In the genomic region with DNA sequence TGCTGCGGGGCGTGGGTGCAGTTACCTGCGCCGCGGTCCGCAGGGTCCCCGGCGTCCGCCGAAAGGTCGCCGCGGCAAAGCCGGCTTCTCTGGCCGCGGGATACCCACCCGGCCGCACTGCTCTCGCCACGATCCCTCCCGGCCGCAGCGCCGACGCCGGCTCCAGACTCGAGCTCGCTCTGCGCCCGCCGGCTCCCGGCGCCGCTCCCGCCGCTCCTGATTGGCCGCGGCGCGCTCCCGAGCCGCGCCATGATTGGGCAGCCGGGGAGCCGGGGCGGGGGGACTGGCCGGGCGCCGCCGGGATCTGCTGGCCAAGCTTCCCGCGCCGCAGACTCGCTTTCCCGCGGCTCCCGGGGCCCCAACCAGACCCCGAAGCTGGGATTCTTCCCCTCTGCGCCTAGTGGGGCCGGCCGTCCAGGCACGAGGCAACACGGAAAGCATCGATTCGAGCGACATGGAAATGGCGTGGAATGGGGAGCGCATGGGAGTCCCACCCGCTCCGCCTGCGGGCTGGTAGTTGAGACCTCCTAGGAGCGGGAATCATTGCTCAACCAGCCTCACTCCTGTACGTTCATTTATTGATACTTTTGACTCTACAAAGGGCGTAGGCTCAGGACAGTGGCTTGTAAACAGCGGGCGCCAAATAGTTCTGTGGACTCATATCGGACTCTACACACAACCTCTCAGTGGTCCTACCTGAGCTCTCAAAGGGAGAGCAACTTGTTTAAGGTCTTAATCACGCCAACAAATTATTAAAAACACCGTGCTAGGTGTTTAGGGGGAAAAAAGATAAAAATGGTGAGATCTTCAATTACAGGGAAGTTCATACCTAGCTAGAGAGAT, we compare ENCODE assay signal across 1 cellular context.
TF ChIP-seq lines count a peak whose summit lies in the region.

No MANE protein-coding gene starts in this region.

TF ChIP-seq in endothelial cell of umbilical vein, 7 proteins besides CTCF, POLR2A, EP300 and RAD21 (continued from another document):
- TF ChIP-seq GATA2 (IDR thresholded peaks at IDR 0.05; ENCODE audit: insufficient read depth, insufficient read length, low read depth, low read length) (no peak), EZH2 (IDR thresholded peaks at IDR 0.05; ENCODE audit: borderline replicate concordance, low read depth, low read length, severe bottlenecking) (no peak)
- TF ChIP-seq, protein P1, sequence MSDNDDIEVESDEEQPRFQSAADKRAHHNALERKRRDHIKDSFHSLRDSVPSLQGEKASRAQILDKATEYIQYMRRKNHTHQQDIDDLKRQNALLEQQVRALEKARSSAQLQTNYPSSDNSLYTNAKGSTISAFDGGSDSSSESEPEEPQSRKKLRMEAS (IDR thresholded peaks at IDR 0.05; ENCODE audit: insufficient read depth, insufficient read length), result no peak
